8 cellular contexts compared by ENCODE assay signal in genomic region chr7:66050990-66051424, GRCh38. TPM values are rescaled to one million over a fixed set of nuclear protein-coding genes. Genes with fewer than 3 reads are reported as not detected.
A peak's percentile ranks its signal among the peaks of the same experiment; 100 is the strongest.
DNase-seq lines count a peak whose midpoint lies in the region; ATAC-seq and TF ChIP-seq lines count a peak whose summit lies in the region.

No MANE protein-coding gene starts in this region.

- no peak overlapping the region for H3K4me3 ChIP-seq in MG63
- H3K4me3 ChIP-seq in brain microvascular endothelial cell (ENCODE audit: low read depth, low read length): no peak overlapping the region
- no peak overlapping the region for H3K4me3 ChIP-seq in lung
- H3K4me3 ChIP-seq in endodermal cell (ENCODE audit: low read length): no peak overlapping the region

- ATAC-seq in lung (ENCODE audit: insufficient read depth, low FRiP score): peak; percentile 90

- no peaks in the 10 kb centered on the region for H3K9me3 Mint-ChIP-seq in endodermal cell

- CTCF ChIA-PET in GM10248 (lab: Yijun Ruan, JAX): no interaction called here

- H3K36me3 ChIP-seq in MG63 (no peaks in the 10 kb centered on the region), brain microvascular endothelial cell (replicated peaks) (no peaks in the 10 kb centered on the region), lung (ENCODE audit: control insufficient read depth in 2 of 2, insufficient read depth in 2 of 2, low read length in 2 of 2) (no peaks in the 10 kb centered on the region), endodermal cell (ENCODE audit: control insufficient read depth, insufficient read depth, low read length) (no peaks in the 10 kb centered on the region)

- 64 to 79% methylated on average over 2 of the region's 2 CpGs for WGBS in lung, 2 donors
- 88 to 96% methylated on average over 2 of the region's 2 CpGs for WGBS in endodermal cell (ENCODE audit: insufficient coverage in 1 of 2, insufficient read length in 1 of 2), 2 experiments

- no peak overlapping the region for H3K27ac Mint-ChIP-seq in endodermal cell

- POLR2A ChIA-PET in GM10248 (lab: Yijun Ruan, JAX): no interaction called here

- no peak overlapping the region for H3K9ac ChIP-seq in endodermal cell (ENCODE audit: extremely low read depth, low read length, poor library complexity, severe bottlenecking)

- no peaks in the 10 kb centered on the region for H3K36me3 Mint-ChIP-seq in endodermal cell (ENCODE audit: low read depth)

- TF ChIP-seq CTCF in brain microvascular endothelial cell (IDR thresholded peaks at IDR 0.05; ENCODE audit: low read depth, low read length, missing control alignments) (no peak), lung (IDR thresholded peaks at IDR 0.05; ENCODE audit: control extremely low read depth, extremely low read depth) (no peak), endodermal cell (conservative IDR thresholded peaks at IDR 0.05) (no peak), GM10248 (IDR thresholded peaks at IDR 0.05; ENCODE audit: control extremely low read depth, extremely low read depth, low read depth, missing control alignments) (no peak)

- H3K4me1 Mint-ChIP-seq in endodermal cell: no peaks in the 10 kb centered on the region

- H3K27ac ChIP-seq in brain microvascular endothelial cell (peak overlapping the region; percentile 52), lung (ENCODE audit: low read depth in 1 of 2, low read length in 1 of 2) (peak overlapping the region in 1 of 2 donors; percentile 75), endodermal cell (ENCODE audit: low read depth, low read length) (no peak overlapping the region)

- in situ Hi-C loops in brain microvascular endothelial cell (cut with HindIII; ENCODE audit: low pct_ligation_motif_present, low sequenced_read_pairs): no loop called here

- H3K9me3 ChIP-seq in MG63: no peaks in the 10 kb centered on the region
- H3K9me3 ChIP-seq in lung (ENCODE audit: control insufficient read depth in 2 of 2, insufficient read depth in 1 of 2, low read length in 1 of 2): no peaks in the 10 kb centered on the region
- H3K9me3 ChIP-seq in endodermal cell (ENCODE audit: control insufficient read depth, low read length): no peaks in the 10 kb centered on the region

- H3K4me1 ChIP-seq in lung (ENCODE audit: control insufficient read depth in 2 of 2, insufficient read depth in 2 of 2, low read length in 2 of 2): no peaks in the 10 kb centered on the region
- H3K4me1 ChIP-seq in endodermal cell (ENCODE audit: control insufficient read depth, insufficient read depth, low read length): no peaks in the 10 kb centered on the region

- H3K27me3 ChIP-seq in MG63 (no peaks in the 10 kb centered on the region), brain microvascular endothelial cell (replicated peaks) (no peaks in the 10 kb centered on the region), lung (ENCODE audit: control insufficient read depth, insufficient read depth) (no peaks in the 10 kb centered on the region), endodermal cell (ENCODE audit: control insufficient read depth, insufficient read depth, low read length, poor library complexity, severe bottlenecking) (no peaks in the 10 kb centered on the region)

- H3K4me3 Mint-ChIP-seq in endodermal cell: no peak overlapping the region

- DNase-seq in COR-L47 (lab: John Stamatoyannopoulos, UW) (peak; percentile 1), MG63 (peak; percentile 81), brain microvascular endothelial cell (peak; percentile 72), lung (ENCODE audit: low spot score) (peak; percentile 90), T-helper 2 cell (no peak), endodermal cell (no peak), GM10248 (ENCODE audit: extremely low spot score) (no peak), OCI-M1 (lab: John Stamatoyannopoulos, UW) (no peak)

- peaks cover 2% of the 10 kb centered on the region for H3K27me3 Mint-ChIP-seq in endodermal cell (ENCODE audit: insufficient read depth)

RNA-seq across cellular contexts. Expression of gene ASL, which starts 24.6 kb away (rescaled TPM):
- total RNA-seq in MG63 (2014; rRNA removed; shearing (Covaris generic); ENCODE audit: low replicate concordance): 18.4 and 31.4 TPM in 2 replicates
- 10 to 100 TPM; 24.9 to 85.1 TPM for total RNA-seq in lung
- polyA plus RNA-seq in lung: 10 to 100 TPM; 56.4 to 60.4 TPM
- 10 to 100 TPM; 37.8 to 47.9 TPM for total RNA-seq in endodermal cell
- 18.9 TPM for polyA plus RNA-seq in endodermal cell (2013, experiment 1 of 2)
- polyA plus RNA-seq in endodermal cell (2013, experiment 2 of 2): 16.2 TPM

Comparison
In these comparisons a context has a peak if more than half of its experiments do, and no peak if none do; other contexts are left out.
1. DNase-seq: peak in COR-L47 (single experiment), MG63 (single experiment), brain microvascular endothelial cell (single experiment) and lung (single experiment); none in T-helper 2 cell (0 of 5), endodermal cell (single experiment), GM10248 (single experiment) and OCI-M1 (single experiment).